9 cellular contexts compared by ENCODE assay signal in the genomic region with DNA sequence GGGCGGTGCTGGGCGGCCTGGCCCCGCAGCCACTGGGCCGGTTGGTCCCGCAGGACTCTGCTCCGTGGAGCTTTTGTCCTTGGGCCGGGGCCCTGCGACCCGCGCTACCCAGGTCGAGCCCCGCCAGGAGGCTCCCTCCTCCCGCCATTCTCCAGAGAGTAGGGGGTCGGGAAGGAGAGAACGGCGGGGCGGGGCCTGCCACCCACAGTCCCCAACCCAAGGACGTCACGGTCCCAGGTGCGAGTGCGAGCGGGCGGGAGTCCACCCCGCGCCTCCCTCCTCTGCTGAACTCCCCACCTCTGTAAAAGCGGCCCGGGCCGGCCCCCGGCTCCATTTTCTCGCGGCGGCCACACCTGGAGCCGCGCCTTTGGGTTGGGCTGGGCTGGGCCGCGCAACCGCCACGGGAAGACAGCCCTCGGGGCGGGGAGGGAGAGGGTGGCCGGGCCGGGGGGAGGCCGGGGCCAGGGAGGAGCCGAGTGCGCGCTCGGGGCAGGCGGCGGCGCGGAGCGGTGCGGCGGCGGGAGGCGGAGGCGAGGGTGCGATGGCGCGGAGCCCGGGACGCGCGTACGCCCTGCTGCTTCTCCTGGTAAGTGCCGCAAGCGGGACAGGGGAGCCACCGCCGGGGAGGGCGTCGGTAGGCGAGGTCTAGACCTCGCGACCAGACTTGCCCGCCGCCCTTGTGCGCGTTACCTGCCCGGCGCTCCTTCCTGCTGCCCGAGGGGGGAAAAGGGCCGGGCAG. TPM values are rescaled to one million over a fixed set of nuclear protein-coding genes. Genes with fewer than 3 reads are reported as not detected.
DNase-seq lines count a peak whose midpoint lies in the region; ATAC-seq, FAIRE-seq and TF ChIP-seq lines count a peak whose summit lies in the region.
"Had no signal": no experiment of that assay in that cellular context is flagged by ENCODE, and none has a peak within 500 bp of the region (broad histone marks: within the 10 kb centered on the region; RNA-seq: fewer than 3 reads in every experiment).

A gene (plus strand): TSS at position 467 of the 739 bp plus-strand sequence. CDS start 75 bp downstream, at position 542.

- H3K27ac ChIP-seq in astrocyte (ENCODE audit: low read depth, low read length) = peak within 1 kb of the TSS; percentile 69
- no peak within 1 kb of the TSS for H3K27ac ChIP-seq in skeletal muscle tissue (ENCODE audit: low read depth, low read length)

- H3K4me1 ChIP-seq in astrocyte (ENCODE audit: insufficient read depth, low read length) = no peaks in the 10 kb centered on the region
- peaks cover 14% of the 10 kb centered on the region for H3K4me1 ChIP-seq in iPS-15b (ENCODE audit: control insufficient read depth, insufficient read depth, low read length)
- peaks cover 3 to 5% (median 3%) of the 10 kb centered on the region in 3 donors for H3K4me1 ChIP-seq in skeletal muscle tissue (ENCODE audit: control insufficient read depth in 3 of 3, insufficient read depth in 3 of 3, low read length in 3 of 3)

- FAIRE-seq in astrocyte (lab: Jason Lieb, UNC) = no peak
- FAIRE-seq: islet of Langerhans had no signal

- peak within 1 kb of the TSS; percentile 97 for H3K4me3 Mint-ChIP-seq in astrocyte (ENCODE audit: unreplicated experiment)

- H3K4me2 ChIP-seq in astrocyte (ENCODE audit: low read length) = peak within 1 kb of the TSS; percentile 89

- ATAC-seq in HG02884 (IDR thresholded peaks at IDR 0.05; ENCODE audit: unreplicated experiment) = peak; percentile 37

- no peaks in the 10 kb centered on the region for H3K27me3 ChIP-seq in astrocyte (ENCODE audit: insufficient read depth, low read length)
- peaks cover 3% of the 10 kb centered on the region for H3K27me3 ChIP-seq in iPS-15b (ENCODE audit: control insufficient read depth, insufficient read depth, low read length)
- peaks cover 5 to 20% (median 12%) of the 10 kb centered on the region in 3 donors for H3K27me3 ChIP-seq in skeletal muscle tissue (ENCODE audit: control insufficient read depth in 3 of 3, insufficient read depth in 3 of 3, low read length in 3 of 3)

- peak within 1 kb of the TSS; percentile 90 for H2AFZ ChIP-seq in astrocyte (ENCODE audit: low read depth, low read length)

- H4K20me1 ChIP-seq in astrocyte (ENCODE audit: insufficient read depth, low read length) = no peaks in the 10 kb centered on the region

- H3K4me1 Mint-ChIP-seq in astrocyte (ENCODE audit: low read depth, unreplicated experiment) = peaks cover 10% of the 10 kb centered on the region

- H3K9me3 ChIP-seq in astrocyte (ENCODE audit: insufficient read depth, low read depth, low read length) = no peaks in the 10 kb centered on the region
- no peaks in the 10 kb centered on the region for H3K9me3 ChIP-seq in iPS-15b (ENCODE audit: control insufficient read depth, insufficient read depth, low read length)
- H3K9me3 ChIP-seq in skeletal muscle tissue (ENCODE audit: control insufficient read depth in 3 of 3, low read length in 3 of 3) = no peaks in the 10 kb centered on the region

- H3K36me3 Mint-ChIP-seq in astrocyte (ENCODE audit: low read depth, unreplicated experiment) = no peaks in the 10 kb centered on the region

- H3K27me3 Mint-ChIP-seq in astrocyte (ENCODE audit: low read depth, unreplicated experiment) = no peaks in the 10 kb centered on the region

- peak; percentile 1 for DNase-seq in stimulated activated CD4-positive, alpha-beta T cell treated with anti-CD3 and anti-CD28 coated beads, Interleukin-12 subunit alpha, Interleukin-12 subunit beta, amount 100 ng/mL, for 4 hours
- no peak for DNase-seq in stimulated activated CD4-positive, alpha-beta T cell treated with anti-CD3 and anti-CD28 coated beads, Interleukin-4, amount 100 ng/mL, for 24 hours
- peak; percentile 43 for DNase-seq in NCI-H345 treated with DMSO at 0.1 percent for 48 hours (lab: John Stamatoyannopoulos, UW; ENCODE audit: unreplicated experiment)
- DNase-seq in astrocyte (ENCODE audit: low read depth) = peak; percentile 31
- DNase-seq in NCI-H446 treated with DMSO at 0.1 percent for 48 hours (lab: John Stamatoyannopoulos, UW) = no peak

- TF ChIP-seq CTCF in astrocyte (IDR thresholded peaks at IDR 0.05; ENCODE audit: insufficient read depth, low read depth, low read length) = no peak

- peak within 1 kb of the TSS; percentile 73 for H3K4me3 ChIP-seq in astrocyte (ENCODE audit: insufficient read depth, low read depth, low read length)
- H3K4me3 ChIP-seq in iPS-15b (ENCODE audit: low read depth, low read length) = peak within 1 kb of the TSS; percentile 79
- H3K4me3 ChIP-seq in skeletal muscle tissue (ENCODE audit: low read length in 3 of 3) = peak within 1 kb of the TSS; percentile 55 to 77 (median 72)

- H3K9ac ChIP-seq in astrocyte (ENCODE audit: low read length) (peak within 1 kb of the TSS; percentile 86), iPS-15b (ENCODE audit: low read depth, low read length) (peak within 1 kb of the TSS; percentile 88), skeletal muscle tissue (ENCODE audit: low read depth in 1 of 3, low read length in 3 of 3) (peak within 1 kb of the TSS; percentile 59 to 74 (median 60))

- peak within 1 kb of the TSS; percentile 90 for H3K27ac Mint-ChIP-seq in astrocyte (ENCODE audit: unreplicated experiment)

- H3K79me2 ChIP-seq in astrocyte (ENCODE audit: insufficient read depth, low read length) = peaks cover 22% of the 10 kb centered on the region

- H3K9me3 Mint-ChIP-seq in astrocyte (ENCODE audit: unreplicated experiment) = no peaks in the 10 kb centered on the region

- H3K36me3 ChIP-seq in astrocyte (ENCODE audit: insufficient read depth, low read length) (no peaks in the 10 kb centered on the region), iPS-15b (ENCODE audit: control insufficient read depth, insufficient read depth, low read length) (no peaks in the 10 kb centered on the region), skeletal muscle tissue (ENCODE audit: control insufficient read depth in 3 of 3, insufficient read depth in 3 of 3, low read length in 3 of 3) (no peaks in the 10 kb centered on the region)

RNA-seq across cellular contexts. Expression of the gene that starts here (rescaled TPM):
- 154 and 168 TPM in 2 replicates for total RNA-seq in astrocyte
- 2.6 TPM for total RNA-seq in skeletal muscle tissue

Comparison
In these comparisons a context has a peak if more than half of its experiments do, and no peak if none do; other contexts are left out.
1. RNA of the gene that starts here (total RNA-seq): 154 to 168 TPM in astrocyte; 2.6 TPM in skeletal muscle tissue (single experiment); every median in the first group is over 10 times any median in the second.
2. DNase-seq: peak in stimulated activated CD4-positive, alpha-beta T cell treated with anti-CD3 and anti-CD28 coated beads, Interleukin-12 subunit alpha, Interleukin-12 subunit beta, amount 100 ng/mL, for 4 hours (single experiment), NCI-H345 treated with DMSO at 0.1 percent for 48 hours (single experiment) and astrocyte (single experiment); none in stimulated activated CD4-positive, alpha-beta T cell treated with anti-CD3 and anti-CD28 coated beads, Interleukin-4, amount 100 ng/mL, for 24 hours (single experiment) and NCI-H446 treated with DMSO at 0.1 percent for 48 hours (single experiment).
3. Peak in every context shown above with its lines, with median percentiles within 50 percentile points of each other: H3K4me3 ChIP-seq and H3K9ac ChIP-seq.